7 cellular contexts compared by ENCODE assay signal in the genomic region with DNA sequence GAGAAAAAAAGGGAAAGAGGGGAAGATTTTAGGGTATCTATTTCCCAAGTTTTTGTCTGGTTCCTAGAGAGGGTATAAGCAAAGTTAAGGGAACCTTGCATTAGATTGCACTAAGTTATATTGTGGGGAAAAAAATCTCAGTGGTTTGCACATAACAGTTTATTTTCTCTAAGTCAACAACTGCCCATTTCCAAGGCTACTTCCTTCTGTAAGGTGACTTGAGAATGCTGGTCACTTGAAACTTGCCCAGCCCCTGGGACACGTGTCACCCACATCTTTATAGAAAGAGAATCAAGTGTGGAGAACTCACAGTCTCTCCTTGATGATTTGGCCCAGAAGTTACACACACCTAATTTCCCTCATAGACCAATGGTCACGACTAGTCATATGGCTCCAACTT.
"Had no signal": no experiment of that assay in that cellular context is flagged by ENCODE, and none has a peak within 500 bp of the region (broad histone marks: within the 10 kb centered on the region; RNA-seq: fewer than 3 reads in every experiment).

No MANE protein-coding gene starts in this region.

- H3K9me3 Mint-ChIP-seq: GM23338, HFFc6, IgD-negative memory B cell had no signal

- DNase-seq: HFFc6 had no signal

- H3K36me3 ChIP-seq: HAP-1 had no signal

- H3K9me3 ChIP-seq: HAP-1 had no signal

- H3K27me3 Mint-ChIP-seq: IgD-negative memory B cell had no signal

- H3K27ac ChIP-seq: HL-60 had no signal

- H3K4me3 Mint-ChIP-seq: GM23338, HFFc6, IgD-negative memory B cell had no signal

- H3K4me1 ChIP-seq: HAP-1 had no signal

- H3K36me3 Mint-ChIP-seq: IgD-negative memory B cell had no signal

- H3K27ac Mint-ChIP-seq: GM23338, HFFc6, IgD-negative memory B cell had no signal

- H3K4me3 ChIP-seq: GM23338, HAP-1 had no signal

- ATAC-seq: GM23338, HCT116, HepG2 had no signal

- H3K4me1 Mint-ChIP-seq: GM23338, IgD-negative memory B cell had no signal
